Comparison of ENCODE assay signal across 9 cellular contexts in the genomic region with DNA sequence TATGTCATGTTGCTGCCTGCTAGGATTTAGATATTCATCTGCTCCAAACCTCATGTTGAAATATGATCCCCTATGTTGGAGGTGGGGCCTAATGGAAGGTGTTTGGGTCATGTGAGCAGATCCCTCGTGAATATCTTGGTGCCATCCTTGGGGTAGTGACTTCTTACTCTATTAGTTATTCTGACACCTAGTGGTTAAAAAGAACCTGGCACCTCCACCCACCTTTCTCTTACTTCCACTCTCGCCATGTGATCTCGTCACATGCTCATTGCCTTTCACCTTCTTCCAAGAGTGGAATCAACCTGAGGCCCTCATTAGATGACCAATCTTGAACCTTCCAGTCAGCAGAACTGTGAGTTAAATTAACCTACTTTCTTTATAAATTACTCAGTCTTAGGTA.
DNase-seq lines count a peak whose midpoint lies in the region; ATAC-seq, FAIRE-seq and TF ChIP-seq lines count a peak whose summit lies in the region.
"Had no signal": no experiment of that assay in that cellular context is flagged by ENCODE, and none has a peak within 500 bp of the region (broad histone marks: within the 10 kb centered on the region; RNA-seq: fewer than 3 reads in every experiment).

No MANE protein-coding gene starts in this region.

- no peak overlapping the region for H3K27ac ChIP-seq in IMR-90 (ENCODE audit: insufficient read depth, low read length)
- no peak overlapping the region for H3K27ac ChIP-seq in K562 (ENCODE audit: extremely low read depth, low read depth, low read length)
- no peak overlapping the region for H3K27ac ChIP-seq in transverse colon

- ATAC-seq in GM18499 (IDR thresholded peaks at IDR 0.05; ENCODE audit: insufficient read depth, unreplicated experiment) (peak; percentile 82), GM21717 (IDR thresholded peaks at IDR 0.05; ENCODE audit: unreplicated experiment) (peak; percentile 95), IMR-90 (ENCODE audit: low read depth) (no peak), K562 (no peak)

- in situ Hi-C loops in IMR-90 (cut with MboI; ENCODE audit: low sequenced_read_pairs) (no loop called here), K562 (cut with MboI) (no loop called here), transverse colon (cut with MboI; ENCODE audit: low pct_ligation_motif_present in 1 of 4, low pct_unique_long_range_greater_than_20kb in 1 of 4, low sequenced_read_pairs in 3 of 4) (no loop called here)

- H3K23ac ChIP-seq in IMR-90 (ENCODE audit: low read depth, low read length) = no peak overlapping the region

- H3K4me2 ChIP-seq in IMR-90 (ENCODE audit: low read depth, low read length) (no peak overlapping the region), K562 (ENCODE audit: insufficient read depth, low read length) (no peak overlapping the region)

- CTCF ChIA-PET in IMR-90 (lab: Yijun Ruan, JAX) = no interaction called here
- CTCF ChIA-PET in K562 (lab: Yijun Ruan, JAX; ENCODE audit: low intra/inter-chr PET ratio) = no interaction called here

- DNase-seq in IMR-90 = no peak
- DNase-seq in K562 (ENCODE audit: extremely low read depth in 1 of 4, low spot score in 3 of 4) = peak in 3 of 4 experiments; percentile 3 to 9 (median 7)
- DNase-seq in transverse colon = no peak
- DNase-seq in MV-4-11 (lab: John Stamatoyannopoulos, UW) = no peak
- no peak for DNase-seq in HK-2 (ENCODE audit: unreplicated experiment)
- DNase-seq in NCI-H2029 treated with DMSO at 0.1 percent for 48 hours (lab: John Stamatoyannopoulos, UW) = no peak
- DNase-seq: activated B cell treated with CpG ODN at 0.5 μM for 24 hours had no signal

- no peak overlapping the region for H4K91ac ChIP-seq in IMR-90 (ENCODE audit: insufficient read depth, low read depth, low read length)

- no peak overlapping the region for H2AK5ac ChIP-seq in IMR-90 (ENCODE audit: low read depth, low read length)

- H3K36me3 ChIP-seq in IMR-90 (ENCODE audit: control insufficient read depth, insufficient read depth, low read length) (no peaks in the 10 kb centered on the region), K562 (ENCODE audit: control insufficient read depth, insufficient read depth, low read length) (no peaks in the 10 kb centered on the region), transverse colon (no peaks in the 10 kb centered on the region)

- H3K9ac ChIP-seq in IMR-90 (ENCODE audit: low read depth, low read length) (no peak overlapping the region), K562 (ENCODE audit: insufficient read depth in 1 of 2, low read depth in 2 of 2, low read length in 2 of 2) (no peak overlapping the region)

- TF ChIP-seq POLR2A in IMR-90 (IDR thresholded peaks at IDR 0.05; ENCODE audit: low read depth, low read length) (no peak), K562 (conservative IDR thresholded peaks at IDR 0.05) (no peak), transverse colon (IDR thresholded peaks at IDR 0.05) (no peak)

- no TSS peak for BruUV-seq in IMR-90 (replicated peaks; lab: Mats Ljungman, UMichigan)
- no TSS peak for BruUV-seq in K562 (replicated peaks; lab: Mats Ljungman, UMichigan)

- H2BK120ac ChIP-seq in IMR-90 (ENCODE audit: low read depth, low read length) = no peak overlapping the region

- no peak overlapping the region for H3K56ac ChIP-seq in IMR-90 (ENCODE audit: extremely low read depth, insufficient read depth, low read length)

- no peak overlapping the region for H2AFZ ChIP-seq in IMR-90 (replicated peaks; ENCODE audit: low read length, poor library complexity)
- H2AFZ ChIP-seq in K562 (ENCODE audit: low read depth, low read length) = no peak overlapping the region

- H4K20me1 ChIP-seq in IMR-90 (ENCODE audit: insufficient read depth, low read length) = no peaks in the 10 kb centered on the region
- H4K20me1 ChIP-seq in K562 (replicated peaks; ENCODE audit: control insufficient read depth, insufficient read depth, low read length) = no peaks in the 10 kb centered on the region

- H3K14ac ChIP-seq in IMR-90 (replicated peaks; ENCODE audit: low read depth, low read length) = no peak overlapping the region

- no peaks in the 10 kb centered on the region for H3K79me2 ChIP-seq in K562 (ENCODE audit: control insufficient read depth, insufficient read depth, low read length)

- H4K8ac ChIP-seq in IMR-90 (ENCODE audit: low read depth in 2 of 2, low read length in 2 of 2) = no peak overlapping the region

- H2BK15ac ChIP-seq in IMR-90 (ENCODE audit: low read depth, low read length) = no peak overlapping the region

- H2AK9ac ChIP-seq in IMR-90 (replicated peaks; ENCODE audit: low read depth, low read length, poor library complexity) = no peak overlapping the region

- no peaks in the 10 kb centered on the region for H3K79me1 ChIP-seq in IMR-90 (ENCODE audit: low read depth in 1 of 2, low read length in 2 of 2)

- TF ChIP-seq EP300 in K562 (IDR thresholded peaks at IDR 0.05; ENCODE audit: low read length) = no peak
- TF ChIP-seq EP300 in transverse colon (IDR thresholded peaks at IDR 0.05; ENCODE audit: low read depth) = no peak

- no CpG with 5 or more reads among the region's 3 CpGs for WGBS in IMR-90 (ENCODE audit: extremely low coverage in 2 of 2, insufficient read length in 1 of 2), 2 experiments
- WGBS in K562 (ENCODE audit: insufficient coverage, low coverage, missing lambda C conversion rate) = 0% methylated on average over 3 of the region's 3 CpGs
- WGBS in transverse colon (ENCODE audit: low coverage in 1 of 2), 2 donors = 37 to 38% methylated on average over 2 to 3 of the region's 3 CpGs

- H3K27me3 ChIP-seq in IMR-90 (ENCODE audit: control insufficient read depth, insufficient read depth, low read length) = no peaks in the 10 kb centered on the region
- H3K27me3 ChIP-seq in K562 (ENCODE audit: control insufficient read depth in 2 of 2, insufficient read depth in 2 of 2, low read length in 2 of 2) = no peaks in the 10 kb centered on the region
- H3K27me3 ChIP-seq in transverse colon = no peaks in the 10 kb centered on the region

- H3K4ac ChIP-seq in IMR-90 (ENCODE audit: low read depth, low read length) = no peak overlapping the region

- no peak overlapping the region for H3K18ac ChIP-seq in IMR-90 (ENCODE audit: low read depth, low read length)

- no peaks in the 10 kb centered on the region for H3K9me1 ChIP-seq in IMR-90 (ENCODE audit: insufficient read depth, low read length)
- no peaks in the 10 kb centered on the region for H3K9me1 ChIP-seq in K562 (ENCODE audit: control insufficient read depth, insufficient read depth, low read length)

- intact Hi-C loops in IMR-90 (cut with micrococcal nuclease) (no loop called here), K562 (cut with micrococcal nuclease) (no loop called here), transverse colon (cut with DNase I; ENCODE audit: low total_unique reads) (no loop called here)

- POLR2A ChIA-PET in IMR-90 (lab: Charles Lee; ENCODE audit: unreplicated experiment) = no interaction called here
- POLR2A ChIA-PET in K562 (lab: Yijun Ruan, JAX) = no interaction called here

- H4K5ac ChIP-seq in IMR-90 (ENCODE audit: low read depth, low read length) = no peak overlapping the region

- dilution Hi-C loops in IMR-90 (cut with HindIII; ENCODE audit: low sequenced_read_pairs, unreplicated experiment) = no loop called here

- H3K4me1 ChIP-seq in IMR-90 (ENCODE audit: control insufficient read depth, insufficient read depth, low read length) = no peaks in the 10 kb centered on the region
- H3K4me1 ChIP-seq in K562 (replicated peaks in 1 of 2; ENCODE audit: control insufficient read depth in 2 of 2, insufficient read depth in 2 of 2, low read length in 2 of 2) = no peaks in the 10 kb centered on the region
- no peaks in the 10 kb centered on the region for H3K4me1 ChIP-seq in transverse colon

- H3K9me3 ChIP-seq in IMR-90 (ENCODE audit: control insufficient read depth, insufficient read depth, low read length) (0 out of 2 replicates have a peak, but pooled peaks cover 3% of the 10 kb centered on the region), K562 (replicated peaks; ENCODE audit: control insufficient read depth, insufficient read depth, low read depth, low read length) (no peaks in the 10 kb centered on the region), transverse colon (no peaks in the 10 kb centered on the region)

- no peak overlapping the region for H2BK5ac ChIP-seq in IMR-90 (ENCODE audit: low read depth, low read length, poor library complexity, severe bottlenecking)

- no peak for TF ChIP-seq RAD21 in IMR-90 (IDR thresholded peaks at IDR 0.05; ENCODE audit: low read length)
- TF ChIP-seq RAD21 in K562 (CRISPR knock-in tag; conservative IDR thresholded peaks at IDR 0.05 in 1 of 2, IDR thresholded peaks at IDR 0.05 in 1 of 2) = no peak

- FAIRE-seq in K562 (lab: Jason Lieb, UNC) = no peak

- TF ChIP-seq CTCF in IMR-90 (conservative IDR thresholded peaks at IDR 0.05; ENCODE audit: low read depth, low read length) (0 out of 2 replicates have a peak, but pooled peaks have one; percentile 23), K562 (IDR thresholded peaks at IDR 0.05 in 2 of 3, conservative IDR thresholded peaks at IDR 0.05 in 1 of 3; ENCODE audit: insufficient read depth in 2 of 3, low read depth in 1 of 3, low read length in 3 of 3) (0 out of 6 replicates have a peak, but pooled peaks of 1 of the 3 experiments have one; percentile 28), transverse colon (IDR thresholded peaks at IDR 0.05) (peak in 3 of 5 experiments; percentile 17 to 30 (median 25))

- H3K4me3 ChIP-seq in IMR-90 (ENCODE audit: insufficient read depth, low read depth, low read length) (no peak overlapping the region), K562 (no peak overlapping the region), transverse colon (no peak overlapping the region)

- H2BK20ac ChIP-seq in IMR-90 (ENCODE audit: low read depth, low read length) = no peak overlapping the region

TF ChIP-seq in IMR-90, 13 proteins besides CTCF, POLR2A, EP300 and RAD21 (continues in another document):
- TF ChIP-seq BHLHE40 (IDR thresholded peaks at IDR 0.05; ENCODE audit: low read depth, low read length) (peak; percentile 3; the same call in 1 of the 2 replicates), RCOR1 (IDR thresholded peaks at IDR 0.05; ENCODE audit: insufficient replicate concordance, low read length) (no peak)

TF ChIP-seq in K562, 482 proteins besides CTCF, POLR2A, EP300 and RAD21 (continues in another document):
- no peak for TF ChIP-seq ZNF512 (tag; IDR thresholded peaks at IDR 0.05)
- TF ChIP-seq SMARCA5 (IDR thresholded peaks at IDR 0.05) = no peak
- TF ChIP-seq TRIM24 (IDR thresholded peaks at IDR 0.05) = no peak
- TF ChIP-seq FOXK2 (conservative IDR thresholded peaks at IDR 0.05 in 1 of 2, IDR thresholded peaks at IDR 0.05 in 1 of 2; ENCODE audit: low read depth in 2 of 2) = no peak

Comparison
In these comparisons a context has a peak if more than half of its experiments do, and no peak if none do; other contexts are left out.
1. ATAC-seq: peak in GM18499 (single experiment) and GM21717 (single experiment); none in IMR-90 (single experiment) and K562 (single experiment).
2. DNase-seq: peak in K562 (3 of 4); none in IMR-90 (single experiment), transverse colon (single experiment), MV-4-11 (single experiment), HK-2 (single experiment) and NCI-H2029 treated with DMSO at 0.1 percent for 48 hours (single experiment).